ENCODE assay signal across 13 cellular contexts in genomic region chr3:190721330-190721729, GRCh38.
DNase-seq lines count a peak whose midpoint lies in the region; ATAC-seq and TF ChIP-seq lines count a peak whose summit lies in the region.
"Had no signal": no experiment of that assay in that cellular context is flagged by ENCODE, and none has a peak within 500 bp of the region (broad histone marks: within the 10 kb centered on the region; RNA-seq: fewer than 3 reads in every experiment).

No MANE protein-coding gene starts in this region.

- H3K36me3 Mint-ChIP-seq in activated T-helper 2 cell treated with anti-CD3 and anti-CD28 coated beads, Interferon-gamma antibody, Interleukin-2, Interleukin-4, amounts not matched to agents 10 μg/mL and 5 μg/mL and 100 μg/mL, durations not matched to agents 14 hours and 24 hours and 36 hours (ENCODE audit: low read depth), result no peaks in the 10 kb centered on the region
- H3K36me3 Mint-ChIP-seq in type B pancreatic cell, result no peaks in the 10 kb centered on the region
- H3K36me3 Mint-ChIP-seq: activated naive CD4-positive, alpha-beta T cell treated with anti-CD3 and anti-CD28 coated beads, Interleukin-2, amount 50 U/mL, for 24 hours had no signal

- H3K9me3 Mint-ChIP-seq in activated T-helper 2 cell treated with anti-CD3 and anti-CD28 coated beads, Interferon-gamma antibody, Interleukin-2, Interleukin-4, amounts not matched to agents 10 μg/mL and 5 μg/mL and 100 μg/mL, durations not matched to agents 14 hours and 24 hours and 36 hours, result no peaks in the 10 kb centered on the region
- no peaks in the 10 kb centered on the region for H3K9me3 Mint-ChIP-seq in type B pancreatic cell
- H3K9me3 Mint-ChIP-seq: activated naive CD4-positive, alpha-beta T cell treated with anti-CD3 and anti-CD28 coated beads, Interleukin-2, amount 50 U/mL, for 24 hours had no signal

- H3K27me3 Mint-ChIP-seq in activated T-helper 2 cell treated with anti-CD3 and anti-CD28 coated beads, Interferon-gamma antibody, Interleukin-2, Interleukin-4, amounts not matched to agents 10 μg/mL and 5 μg/mL and 100 μg/mL, durations not matched to agents 14 hours and 24 hours and 36 hours (ENCODE audit: low read depth), result peaks cover 15% of the 10 kb centered on the region
- no peaks in the 10 kb centered on the region for H3K27me3 Mint-ChIP-seq in type B pancreatic cell

- no peak for TF ChIP-seq CTCF in type B pancreatic cell (conservative IDR thresholded peaks at IDR 0.05)

- peaks cover 4% of the 10 kb centered on the region for H3K4me1 Mint-ChIP-seq in activated T-helper 2 cell treated with anti-CD3 and anti-CD28 coated beads, Interferon-gamma antibody, Interleukin-2, Interleukin-4, amounts not matched to agents 10 μg/mL and 5 μg/mL and 100 μg/mL, durations not matched to agents 14 hours and 24 hours and 36 hours (ENCODE audit: low read depth)
- H3K4me1 Mint-ChIP-seq in type B pancreatic cell (ENCODE audit: unreplicated experiment), result no peaks in the 10 kb centered on the region
- H3K4me1 Mint-ChIP-seq: activated naive CD4-positive, alpha-beta T cell treated with anti-CD3 and anti-CD28 coated beads, Interleukin-2, amount 50 U/mL, for 24 hours had no signal

- no peak overlapping the region for H3K27ac Mint-ChIP-seq in activated T-helper 2 cell treated with anti-CD3 and anti-CD28 coated beads, Interferon-gamma antibody, Interleukin-2, Interleukin-4, amounts not matched to agents 10 μg/mL and 5 μg/mL and 100 μg/mL, durations not matched to agents 14 hours and 24 hours and 36 hours
- no peak overlapping the region for H3K27ac Mint-ChIP-seq in type B pancreatic cell
- H3K27ac Mint-ChIP-seq: activated naive CD4-positive, alpha-beta T cell treated with anti-CD3 and anti-CD28 coated beads, Interleukin-2, amount 50 U/mL, for 24 hours had no signal

- intact Hi-C loops in activated T-helper 2 cell treated with anti-CD3 and anti-CD28 coated beads, Interferon-gamma antibody, Interleukin-2, Interleukin-4, amounts not matched to agents 10 μg/mL and 5 μg/mL and 100 μg/mL, durations not matched to agents 14 hours and 24 hours and 36 hours (cut with micrococcal nuclease), result no loop called here

- DNase-seq in left kidney (ENCODE audit: low read depth, low spot score) (peak; percentile 62), CD1c-positive myeloid dendritic cell (ENCODE audit: extremely low spot score) (no peak), type B pancreatic cell (ENCODE audit: extremely low spot score, unreplicated experiment) (no peak)
- no peak for DNase-seq in activated CD4-positive, alpha-beta T cell treated with anti-CD3 and anti-CD28 coated beads for 1 hour
- no peak for DNase-seq in activated T-helper 2 cell treated with anti-CD3 and anti-CD28 coated beads, Interferon-gamma antibody, Interleukin-2, Interleukin-4, amounts not matched to agents 10 μg/mL and 5 μg/mL and 100 μg/mL, durations not matched to agents 14 hours and 24 hours and 36 hours (ENCODE audit: low spot score)
- DNase-seq: left cardiac atrium, NCI-H446 treated with DMSO at 0.1 percent for 48 hours, psoas muscle, T-helper 9 cell had no signal

- H3K4me3 Mint-ChIP-seq in activated T-helper 2 cell treated with anti-CD3 and anti-CD28 coated beads, Interferon-gamma antibody, Interleukin-2, Interleukin-4, amounts not matched to agents 10 μg/mL and 5 μg/mL and 100 μg/mL, durations not matched to agents 14 hours and 24 hours and 36 hours (ENCODE audit: low read depth), result no peak overlapping the region
- no peak overlapping the region for H3K4me3 Mint-ChIP-seq in type B pancreatic cell
- H3K4me3 Mint-ChIP-seq: activated naive CD4-positive, alpha-beta T cell treated with anti-CD3 and anti-CD28 coated beads, Interleukin-2, amount 50 U/mL, for 24 hours had no signal

- peak; percentile 95 for ATAC-seq in GM18867 (IDR thresholded peaks at IDR 0.05; ENCODE audit: unreplicated experiment)
- peak; percentile 91 for ATAC-seq in HG02610 (IDR thresholded peaks at IDR 0.05; ENCODE audit: unreplicated experiment)
- ATAC-seq in HG03565 (IDR thresholded peaks at IDR 0.05; ENCODE audit: unreplicated experiment), result peak; percentile 95
- ATAC-seq: left cardiac atrium, psoas muscle had no signal
